ENCODE assay signal across 25 cellular contexts in the genomic region with DNA sequence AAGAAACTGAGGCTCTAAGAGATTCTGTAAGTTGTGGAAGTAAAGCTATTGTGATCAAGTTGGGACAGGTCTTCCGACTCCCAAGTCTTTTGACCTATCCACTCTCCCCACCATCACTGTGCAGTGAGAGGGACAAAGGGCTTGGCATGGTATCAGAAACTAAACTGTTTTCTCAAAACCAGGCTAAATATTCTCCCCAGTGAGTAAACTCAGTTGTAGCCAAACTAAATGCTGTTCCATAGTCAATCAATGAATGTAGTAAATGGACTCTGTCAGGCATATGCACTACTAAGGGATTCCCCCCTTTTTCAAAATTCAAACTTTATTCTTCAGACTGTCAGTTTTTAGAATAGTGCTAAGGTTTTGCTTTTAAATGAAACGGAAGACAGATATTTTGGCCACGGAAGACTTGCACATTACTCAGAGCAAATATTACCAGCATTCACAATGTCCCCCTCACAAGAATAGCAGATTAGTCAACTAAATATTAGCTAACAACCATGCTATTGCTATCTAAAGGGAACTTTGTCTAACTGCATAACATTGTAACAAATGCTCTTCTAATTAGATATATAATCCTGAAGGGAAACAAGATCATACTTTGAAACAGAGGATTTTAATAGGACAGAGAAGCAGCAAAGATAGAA. TPM values are rescaled to one million over a fixed set of nuclear protein-coding genes. Genes with fewer than 3 reads are reported as not detected.
A peak's percentile ranks its signal among the peaks of the same experiment; 100 is the strongest.
DNase-seq lines count a peak whose midpoint lies in the region; ATAC-seq, FAIRE-seq and TF ChIP-seq lines count a peak whose summit lies in the region.
"Had no signal": no experiment of that assay in that cellular context is flagged by ENCODE, and none has a peak within 500 bp of the region (broad histone marks: within the 10 kb centered on the region; RNA-seq: fewer than 3 reads in every experiment).

No MANE protein-coding gene starts in this region.

- H3K27me3 ChIP-seq in bronchial epithelial cell (ENCODE audit: control insufficient read depth, insufficient read depth, low read length): no peaks in the 10 kb centered on the region
- no peaks in the 10 kb centered on the region for H3K27me3 ChIP-seq in HepG2 (ENCODE audit: control insufficient read depth in 1 of 2, insufficient read depth in 2 of 2, low read length in 2 of 2)
- H3K27me3 ChIP-seq: upper lobe of right lung had no signal

- intact Hi-C loops in HepG2 (cut with micrococcal nuclease; ENCODE audit: unreplicated experiment): no loop called here

- 30% methylated on average over 3 of the region's 3 CpGs for WGBS in HepG2 (ENCODE audit: low lambda C conversion rate)

- peak overlapping the region; percentile 22 to 30 for H3K27ac Mint-ChIP-seq in stimulated activated naive CD8-positive, alpha-beta T cell treated with anti-CD3 and anti-CD28 coated beads, Interleukin-15, amount 100 ng/mL, for 72 hours
- H3K27ac Mint-ChIP-seq: activated CD4-positive, alpha-beta T cell treated with anti-CD3 and anti-CD28 coated beads for 36 hours; activated naive CD8-positive, alpha-beta T cell treated with anti-CD3 and anti-CD28 coated beads, Interleukin-2, amount 10 ng/mL, durations not matched to agents 7 days and 5 days; IgD-negative memory B cell; stimulated activated effector memory CD8-positive, alpha-beta T cell treated with anti-CD3 and anti-CD28 coated beads, Interleukin-12 subunit alpha, Interleukin-12 subunit beta, amount 100 ng/mL, for 72 hours had no signal

- FAIRE-seq in bronchial epithelial cell (lab: Jason Lieb, UNC): no peak
- no peak for FAIRE-seq in HepG2 (lab: Jason Lieb, UNC)
- FAIRE-seq: endometrium, GM19239, keratinocyte had no signal

- H3K4me1 Mint-ChIP-seq in stimulated activated naive CD8-positive, alpha-beta T cell treated with anti-CD3 and anti-CD28 coated beads, Interleukin-15, amount 100 ng/mL, for 72 hours: peaks cover 55% of the 10 kb centered on the region

- DNase-seq in stimulated activated naive CD8-positive, alpha-beta T cell treated with anti-CD3 and anti-CD28 coated beads, Interleukin-15, amount 100 ng/mL, for 72 hours: no peak
- DNase-seq in stimulated activated naive CD8-positive, alpha-beta T cell treated with anti-CD3 and anti-CD28 coated beads, Interleukin-15, Interleukin-2, amounts not matched to agents 100 U/mL and 50 U/mL, for 24 hours: no peak
- peak; percentile 72 for DNase-seq in bronchial epithelial cell (ENCODE audit: low read depth)
- DNase-seq in HepG2 (ENCODE audit: low spot score): peak; percentile 36
- DNase-seq in ACHN: no peak
- DNase-seq in NCI-H82 treated with DMSO at 0.1 percent for 48 hours (lab: John Stamatoyannopoulos, UW; ENCODE audit: unreplicated experiment): no peak
- DNase-seq in ecto neural progenitor cell (ENCODE audit: low spot score): no peak
- DNase-seq in GF-D8 (lab: John Stamatoyannopoulos, UW): no peak
- DNase-seq: activated CD4-positive, alpha-beta T cell treated with anti-CD3 and anti-CD28 coated beads for 36 hours; activated naive CD8-positive, alpha-beta T cell treated with anti-CD3 and anti-CD28 coated beads, Interleukin-2, amount 10 ng/mL, durations not matched to agents 7 days and 5 days; DMS 273 treated with DMSO at 0.1 percent for 48 hours; glutamatergic neuron; midbrain; NCI-H1092 treated with DMSO at 0.1 percent for 48 hours; NCI-H2171 treated with DMSO at 0.1 percent for 48 hours; nucleus accumbens; SHP77 treated with DMSO at 0.1 percent for 48 hours; upper lobe of right lung had no signal

- H3K27me3 Mint-ChIP-seq in stimulated activated naive CD8-positive, alpha-beta T cell treated with anti-CD3 and anti-CD28 coated beads, Interleukin-15, amount 100 ng/mL, for 72 hours: no peaks in the 10 kb centered on the region
- H3K27me3 Mint-ChIP-seq: activated CD4-positive, alpha-beta T cell treated with anti-CD3 and anti-CD28 coated beads for 36 hours; activated naive CD8-positive, alpha-beta T cell treated with anti-CD3 and anti-CD28 coated beads, Interleukin-2, amount 10 ng/mL, durations not matched to agents 7 days and 5 days; IgD-negative memory B cell had no signal

- H3K27ac ChIP-seq in HepG2 (ENCODE audit: extremely low read length, insufficient read depth, low read length): peak overlapping the region; percentile 75
- H3K27ac ChIP-seq: upper lobe of right lung had no signal

- no peak for TF ChIP-seq CTCF in bronchial epithelial cell (IDR thresholded peaks at IDR 0.05; ENCODE audit: insufficient read depth, low read length, severe bottlenecking)
- TF ChIP-seq CTCF in HepG2 (CRISPR knock-in tag; IDR thresholded peaks at IDR 0.05): no peak

- H3K9me3 Mint-ChIP-seq in stimulated activated naive CD8-positive, alpha-beta T cell treated with anti-CD3 and anti-CD28 coated beads, Interleukin-15, amount 100 ng/mL, for 72 hours: peaks cover 0 to 6% of the 10 kb centered on the region in 2 donors
- H3K9me3 Mint-ChIP-seq: IgD-negative memory B cell had no signal

- H3K4me3 ChIP-seq in bronchial epithelial cell (ENCODE audit: low read depth, low read length) (no peak overlapping the region), HepG2 (replicated peaks in 1 of 3; ENCODE audit: insufficient read depth in 1 of 3, low read depth in 2 of 3, low read length in 3 of 3) (peak overlapping the region in 2 of 3 experiments; percentile 21 to 41; a peak in 2 of 6 replicates)
- H3K4me3 ChIP-seq: skin epidermis, upper lobe of right lung had no signal

- H3K9ac ChIP-seq in HepG2 (ENCODE audit: insufficient read depth, low read depth, low read length): peak overlapping the region; percentile 13; the same call in 1 of the 2 replicates

- H3K4me3 Mint-ChIP-seq in stimulated activated naive CD8-positive, alpha-beta T cell treated with anti-CD3 and anti-CD28 coated beads, Interleukin-15, amount 100 ng/mL, for 72 hours: peak overlapping the region in 1 of 2 donors; percentile 12
- H3K4me3 Mint-ChIP-seq: activated CD4-positive, alpha-beta T cell treated with anti-CD3 and anti-CD28 coated beads for 36 hours; activated naive CD8-positive, alpha-beta T cell treated with anti-CD3 and anti-CD28 coated beads, Interleukin-2, amount 10 ng/mL, durations not matched to agents 7 days and 5 days; stimulated activated effector memory CD8-positive, alpha-beta T cell treated with anti-CD3 and anti-CD28 coated beads, Interleukin-12 subunit alpha, Interleukin-12 subunit beta, amount 100 ng/mL, for 72 hours had no signal

- H3K36me3 ChIP-seq in bronchial epithelial cell (ENCODE audit: control insufficient read depth, insufficient read depth, low read length) (no peaks in the 10 kb centered on the region), HepG2 (replicated peaks in 1 of 2; ENCODE audit: control insufficient read depth in 1 of 2, insufficient read depth in 2 of 2, low read length in 2 of 2) (peaks cover 0 to 7% of the 10 kb centered on the region in 2 experiments; a peak in 3 of 5 replicates)
- H3K36me3 ChIP-seq: upper lobe of right lung had no signal

- peaks cover 99% of the 10 kb centered on the region for H3K79me2 ChIP-seq in HepG2 (ENCODE audit: insufficient read depth, low read length)

- peaks cover 6% of the 10 kb centered on the region for H4K20me1 ChIP-seq in HepG2 (ENCODE audit: insufficient read depth, low read length)

- no peak for ATAC-seq in stimulated activated naive CD8-positive, alpha-beta T cell treated with anti-CD3 and anti-CD28 coated beads, Interleukin-15, amount 100 ng/mL, for 72 hours
- ATAC-seq in stimulated activated naive CD8-positive, alpha-beta T cell treated with anti-CD3 and anti-CD28 coated beads, Interleukin-15, Interleukin-2, amounts not matched to agents 100 U/mL and 50 U/mL, for 24 hours: no peak
- peak; percentile 49 for ATAC-seq in HepG2
- ATAC-seq: activated CD4-positive, alpha-beta T cell treated with anti-CD3 and anti-CD28 coated beads for 36 hours; HCT116; stimulated activated effector memory CD8-positive, alpha-beta T cell treated with anti-CD3 and anti-CD28 coated beads, Interleukin-12 subunit alpha, Interleukin-12 subunit beta, amount 100 ng/mL, for 72 hours; upper lobe of right lung had no signal

- no peak for TF ChIP-seq RAD21 in HepG2 (CRISPR knock-in tag; IDR thresholded peaks at IDR 0.05)

- H3K4me2 ChIP-seq in HepG2 (ENCODE audit: low read depth, low read length): peak overlapping the region; percentile 65

- CTCF ChIA-PET in HepG2 (lab: Yijun Ruan, JAX; ENCODE audit: low intra/inter-chr PET ratio, low total read pairs): no interaction called here

- in situ Hi-C loops in HepG2 (cut with HindIII; ENCODE audit: extremely low pct_ligation_motif_present, low pct_unique_long_range_greater_than_20kb): no loop called here
- in situ Hi-C loops in ACHN (cut with HindIII; ENCODE audit: low pct_ligation_motif_present, low pct_unique_long_range_greater_than_20kb, low sequenced_read_pairs): no loop called here

- POLR2A ChIA-PET in HepG2 (lab: Yijun Ruan, JAX): interaction anchor here (0.8 to 1.2 kb wide), 3 partner anchors 34 to 44 kb away, joined by 3 read pairs; a partner anchor contains a TSS

- H3K9me3 ChIP-seq in HepG2 (ENCODE audit: low read length): peaks cover 7% of the 10 kb centered on the region; the same call in 1 of the 2 replicates

- no peak for TF ChIP-seq EP300 in HepG2 (IDR thresholded peaks at IDR 0.05; ENCODE audit: low read depth in 2 of 2, low read length in 2 of 2)
- no peak for TF ChIP-seq EP300 in HepG2 (CRISPR knock-in tag; IDR thresholded peaks at IDR 0.05; ENCODE audit: borderline replicate concordance)

- peaks cover 97% of the 10 kb centered on the region for H3K4me1 ChIP-seq in HepG2 (ENCODE audit: insufficient read depth, low read length)

- no peak overlapping the region for H2AFZ ChIP-seq in HepG2 (ENCODE audit: low read length)

- no TSS peak for BruUV-seq in HepG2 (replicated peaks; lab: Mats Ljungman, UMichigan)

- no peak for TF ChIP-seq POLR2A in HepG2 (IDR thresholded peaks at IDR 0.05; ENCODE audit: insufficient read depth in 1 of 2, low read depth in 2 of 2, low read length in 2 of 2)

RNA-seq across cellular contexts. Expression of a gene that starts 7.1 kb away (rescaled TPM):
- 57.1 and 66.4 TPM in 2 replicates for total RNA-seq in bronchial epithelial cell
- total RNA-seq in HepG2 (2016; rRNA removed; fragmentation: Illumina TruSeq; extraction: Trizol): 58.0 and 78.7 TPM in 2 replicates
- total RNA-seq in HepG2 (2016; cell fraction: cytosol; rRNA removed; fragmentation: Illumina TruSeq; extraction: Trizol; ENCODE audit: low read depth): 31.0 and 34.0 TPM in 2 replicates
- total RNA-seq in HepG2 (2016; cell fraction: insoluble cytoplasmic fraction; rRNA removed; fragmentation: Illumina TruSeq; extraction: Trizol): 56.3 and 76.7 TPM in 2 replicates
- 28.2 and 36.2 TPM in 2 replicates for total RNA-seq in HepG2 (2016; cell fraction: membrane; rRNA removed; fragmentation: Illumina TruSeq; extraction: Trizol)
- total RNA-seq in HepG2 (2016; cell fraction: nucleus; rRNA removed; fragmentation: Illumina TruSeq; extraction: Trizol): 48.6 and 60.5 TPM in 2 replicates
- polyA plus RNA-seq in HepG2 (2011; rRNA removed): 29.0 and 36.6 TPM in 2 replicates
- 10.5 and 18.5 TPM in 2 replicates for polyA plus RNA-seq in HepG2 (2011; cell fraction: cytosol; rRNA removed)
- polyA plus RNA-seq in HepG2 (2011; cell fraction: nucleus; rRNA removed): 38.2 and 50.6 TPM in 2 replicates
- 39.5 and 51.9 TPM in 2 replicates for polyA plus RNA-seq in HepG2 (2012)
- polyA plus RNA-seq in HepG2 (2016; cell fraction: cytosol; fragmentation: Illumina TruSeq; extraction: Trizol; ENCODE audit: low read depth): 1.4 and 1.5 TPM in 2 replicates
- 32.4 and 34.1 TPM in 2 replicates for polyA plus RNA-seq in HepG2 (2016; cell fraction: insoluble cytoplasmic fraction; fragmentation: Illumina TruSeq; extraction: Trizol; ENCODE audit: low read depth)
- 3.2 and 4.1 TPM in 2 replicates for polyA plus RNA-seq in HepG2 (2016; cell fraction: membrane; fragmentation: Illumina TruSeq; extraction: Trizol; ENCODE audit: low read depth)
- polyA plus RNA-seq in HepG2 (2016; cell fraction: nucleus; fragmentation: Illumina TruSeq; extraction: Trizol; ENCODE audit: insufficient read depth, low read depth): 61.0 and 74.0 TPM in 2 replicates
- polyA minus RNA-seq in HepG2 (2011; rRNA and poly(A)+ RNA removed; ENCODE audit: low replicate concordance): 12.8 and 19.6 TPM in 2 replicates
- polyA minus RNA-seq in HepG2 (2011; cell fraction: cytosol; rRNA and poly(A)+ RNA removed): 42.8 and 49.6 TPM in 2 replicates
- polyA minus RNA-seq in HepG2 (2011; cell fraction: nucleus; rRNA and poly(A)+ RNA removed): 88.8 and 97.3 TPM in 2 replicates

RNA-seq across cellular contexts. Expression of a gene that starts 35.3 kb away (rescaled TPM):
- 9.7 and 10.1 TPM in 2 replicates for total RNA-seq in bronchial epithelial cell
- total RNA-seq in HepG2 (2016; rRNA removed; fragmentation: Illumina TruSeq; extraction: Trizol): 20.0 and 37.9 TPM in 2 replicates
- 1.3 and 1.7 TPM in 2 replicates for total RNA-seq in HepG2 (2016; cell fraction: cytosol; rRNA removed; fragmentation: Illumina TruSeq; extraction: Trizol; ENCODE audit: low read depth)
- total RNA-seq in HepG2 (2016; cell fraction: insoluble cytoplasmic fraction; rRNA removed; fragmentation: Illumina TruSeq; extraction: Trizol): 18.6 and 39.1 TPM in 2 replicates
- total RNA-seq in HepG2 (2016; cell fraction: membrane; rRNA removed; fragmentation: Illumina TruSeq; extraction: Trizol): 4.6 and 4.8 TPM in 2 replicates
- total RNA-seq in HepG2 (2016; cell fraction: nucleus; rRNA removed; fragmentation: Illumina TruSeq; extraction: Trizol): 9.9 and 10.9 TPM in 2 replicates
- polyA plus RNA-seq in HepG2 (2011; rRNA removed): 3.8 and 4.5 TPM in 2 replicates
- polyA plus RNA-seq in HepG2 (2011; cell fraction: cytosol; rRNA removed): 1.4 and 2.4 TPM in 2 replicates
- 1.2 and 2.1 TPM in 2 replicates for polyA plus RNA-seq in HepG2 (2011; cell fraction: nucleus; rRNA removed)
- polyA plus RNA-seq in HepG2 (2012): 9.7 and 10.0 TPM in 2 replicates
- polyA plus RNA-seq in HepG2 (2016; cell fraction: cytosol; fragmentation: Illumina TruSeq; extraction: Trizol; ENCODE audit: low read depth): 0.32 and 0.58 TPM in 2 replicates
- polyA plus RNA-seq in HepG2 (2016; cell fraction: insoluble cytoplasmic fraction; fragmentation: Illumina TruSeq; extraction: Trizol; ENCODE audit: low read depth): 21.9 and 22.3 TPM in 2 replicates
- 1.8 and 2.1 TPM in 2 replicates for polyA plus RNA-seq in HepG2 (2016; cell fraction: membrane; fragmentation: Illumina TruSeq; extraction: Trizol; ENCODE audit: low read depth)
- polyA plus RNA-seq in HepG2 (2016; cell fraction: nucleus; fragmentation: Illumina TruSeq; extraction: Trizol; ENCODE audit: insufficient read depth, low read depth): 8.5 and 9.4 TPM in 2 replicates
- 1.7 and 4.1 TPM in 2 replicates for polyA minus RNA-seq in HepG2 (2011; rRNA and poly(A)+ RNA removed; ENCODE audit: low replicate concordance)
- 7.9 and 11.0 TPM in 2 replicates for polyA minus RNA-seq in HepG2 (2011; cell fraction: cytosol; rRNA and poly(A)+ RNA removed)
- 12.5 and 17.9 TPM in 2 replicates for polyA minus RNA-seq in HepG2 (2011; cell fraction: nucleus; rRNA and poly(A)+ RNA removed)

RNA-seq across cellular contexts. Expression of a gene that starts 44.0 kb away (rescaled TPM):
- total RNA-seq in bronchial epithelial cell (264 and 2,479 TPM in 2 replicates), HepG2 (2016; rRNA removed; fragmentation: Illumina TruSeq; extraction: Trizol) (1,981 and 2,192 TPM in 2 replicates)
- 3,324 and 3,542 TPM in 2 replicates for total RNA-seq in HepG2 (2016; cell fraction: cytosol; rRNA removed; fragmentation: Illumina TruSeq; extraction: Trizol; ENCODE audit: low read depth)
- total RNA-seq in HepG2 (2016; cell fraction: insoluble cytoplasmic fraction; rRNA removed; fragmentation: Illumina TruSeq; extraction: Trizol): 1,946 and 2,347 TPM in 2 replicates
- total RNA-seq in HepG2 (2016; cell fraction: membrane; rRNA removed; fragmentation: Illumina TruSeq; extraction: Trizol): 4,900 and 5,247 TPM in 2 replicates
- total RNA-seq in HepG2 (2016; cell fraction: nucleus; rRNA removed; fragmentation: Illumina TruSeq; extraction: Trizol): 696 and 786 TPM in 2 replicates
- 3,367 and 3,734 TPM in 2 replicates for polyA plus RNA-seq in HepG2 (2011; rRNA removed)
- 216 and 299 TPM in 2 replicates for polyA plus RNA-seq in HepG2 (2011; cell fraction: cytosol; rRNA removed)
- 168 and 341 TPM in 2 replicates for polyA plus RNA-seq in HepG2 (2011; cell fraction: nucleus; rRNA removed)
- 2,075 and 2,920 TPM in 2 replicates for polyA plus RNA-seq in HepG2 (2012)
- polyA plus RNA-seq in HepG2 (2016; cell fraction: cytosol; fragmentation: Illumina TruSeq; extraction: Trizol; ENCODE audit: low read depth): 4,668 and 5,281 TPM in 2 replicates
- 2,672 and 2,701 TPM in 2 replicates for polyA plus RNA-seq in HepG2 (2016; cell fraction: insoluble cytoplasmic fraction; fragmentation: Illumina TruSeq; extraction: Trizol; ENCODE audit: low read depth)
- polyA plus RNA-seq in HepG2 (2016; cell fraction: membrane; fragmentation: Illumina TruSeq; extraction: Trizol; ENCODE audit: low read depth): 6,074 and 6,302 TPM in 2 replicates
- 1,552 and 1,570 TPM in 2 replicates for polyA plus RNA-seq in HepG2 (2016; cell fraction: nucleus; fragmentation: Illumina TruSeq; extraction: Trizol; ENCODE audit: insufficient read depth, low read depth)
- polyA minus RNA-seq in HepG2 (2011; rRNA and poly(A)+ RNA removed; ENCODE audit: low replicate concordance): 352 and 1,422 TPM in 2 replicates
- polyA minus RNA-seq in HepG2 (2011; cell fraction: cytosol; rRNA and poly(A)+ RNA removed): 513 and 618 TPM in 2 replicates
- polyA minus RNA-seq in HepG2 (2011; cell fraction: nucleus; rRNA and poly(A)+ RNA removed): 284 and 353 TPM in 2 replicates

RNA-seq across cellular contexts. Expression of a gene that starts 50.1 kb away (rescaled TPM):
- total RNA-seq in bronchial epithelial cell: 6.1 and 7.8 TPM in 2 replicates
- 1.4 TPM in 2 replicates for total RNA-seq in HepG2 (2016; rRNA removed; fragmentation: Illumina TruSeq; extraction: Trizol)
- 0.71 and 1.1 TPM in 2 replicates for total RNA-seq in HepG2 (2016; cell fraction: cytosol; rRNA removed; fragmentation: Illumina TruSeq; extraction: Trizol; ENCODE audit: low read depth)
- 1.2 and 1.6 TPM in 2 replicates for total RNA-seq in HepG2 (2016; cell fraction: insoluble cytoplasmic fraction; rRNA removed; fragmentation: Illumina TruSeq; extraction: Trizol)
- 1.1 and 1.6 TPM in 2 replicates for total RNA-seq in HepG2 (2016; cell fraction: membrane; rRNA removed; fragmentation: Illumina TruSeq; extraction: Trizol)
- total RNA-seq in HepG2 (2016; cell fraction: nucleus; rRNA removed; fragmentation: Illumina TruSeq; extraction: Trizol): 0.56 and 1.2 TPM in 2 replicates
- 0.33 and 0.39 TPM in 2 replicates for polyA plus RNA-seq in HepG2 (2011; rRNA removed)
- 0.16 and 0.31 TPM in 2 replicates for polyA plus RNA-seq in HepG2 (2011; cell fraction: cytosol; rRNA removed)
- 0.08 and 0.24 TPM in 2 replicates for polyA plus RNA-seq in HepG2 (2011; cell fraction: nucleus; rRNA removed)
- 0.43 and 0.58 TPM in 2 replicates for polyA plus RNA-seq in HepG2 (2012)
- polyA plus RNA-seq in HepG2 (2016; cell fraction: cytosol; fragmentation: Illumina TruSeq; extraction: Trizol; ENCODE audit: low read depth): 0.05 TPM in 1 of 2 replicates, not detected in the other
- polyA plus RNA-seq in HepG2 (2016; cell fraction: insoluble cytoplasmic fraction; fragmentation: Illumina TruSeq; extraction: Trizol; ENCODE audit: low read depth): 0.73 and 1.0 TPM in 2 replicates
- 0.08 and 0.15 TPM in 2 replicates for polyA plus RNA-seq in HepG2 (2016; cell fraction: membrane; fragmentation: Illumina TruSeq; extraction: Trizol; ENCODE audit: low read depth)
- 0.66 and 0.81 TPM in 2 replicates for polyA plus RNA-seq in HepG2 (2016; cell fraction: nucleus; fragmentation: Illumina TruSeq; extraction: Trizol; ENCODE audit: insufficient read depth, low read depth)
- 0.26 and 9.3 TPM in 2 replicates for polyA minus RNA-seq in HepG2 (2011; rRNA and poly(A)+ RNA removed; ENCODE audit: low replicate concordance)
- polyA minus RNA-seq in HepG2 (2011; cell fraction: cytosol; rRNA and poly(A)+ RNA removed): 0.20 TPM in 1 of 2 replicates, not detected in the other
- polyA minus RNA-seq in HepG2 (2011; cell fraction: nucleus; rRNA and poly(A)+ RNA removed): 0.26 and 0.62 TPM in 2 replicates

Comparison
In these comparisons a context has a peak if more than half of its experiments do, and no peak if none do; other contexts are left out.
1. DNase-seq: peak in bronchial epithelial cell (single experiment) and HepG2 (single experiment); none in stimulated activated naive CD8-positive, alpha-beta T cell treated with anti-CD3 and anti-CD28 coated beads, Interleukin-15, amount 100 ng/mL, for 72 hours (0 of 2), stimulated activated naive CD8-positive, alpha-beta T cell treated with anti-CD3 and anti-CD28 coated beads, Interleukin-15, Interleukin-2, amounts not matched to agents 100 U/mL and 50 U/mL, for 24 hours (single experiment), ACHN (single experiment), NCI-H82 treated with DMSO at 0.1 percent for 48 hours (single experiment), ecto neural progenitor cell (single experiment) and GF-D8 (single experiment).